Comparison of ENCODE assay signal across 18 cellular contexts in the genomic region with DNA sequence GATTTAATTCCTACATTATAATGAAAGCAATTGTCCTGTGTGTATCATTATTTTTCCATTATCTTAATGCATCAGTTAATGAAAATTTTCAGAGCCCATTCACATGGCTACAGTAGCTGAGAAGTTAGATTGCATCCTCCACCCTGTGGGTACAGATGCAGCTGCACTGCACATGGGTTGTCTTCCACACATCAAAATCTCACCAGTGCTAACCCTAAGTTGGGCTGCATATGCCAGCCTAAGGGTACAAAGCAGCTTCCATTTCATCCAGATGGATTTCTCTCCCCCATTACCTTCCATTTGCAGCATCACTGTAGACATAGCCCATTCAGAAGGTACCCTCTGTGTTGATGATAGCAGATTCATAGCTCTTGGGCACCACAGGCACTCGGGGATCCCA.
DNase-seq lines count a peak whose midpoint lies in the region; ATAC-seq and TF ChIP-seq lines count a peak whose summit lies in the region.
"Had no signal": no experiment of that assay in that cellular context is flagged by ENCODE, and none has a peak within 500 bp of the region (broad histone marks: within the 10 kb centered on the region; RNA-seq: fewer than 3 reads in every experiment).

No MANE protein-coding gene starts in this region.

- H4K8ac ChIP-seq in trophoblast cell (ENCODE audit: low read depth, low read length) = no peak overlapping the region

- no peak for TF ChIP-seq CTCF in SK-N-SH (IDR thresholded peaks at IDR 0.05)
- no peak for TF ChIP-seq CTCF in esophagus muscularis mucosa (IDR thresholded peaks at IDR 0.05)

- peak; percentile 16; the same call in 1 of the 2 replicates for TF ChIP-seq RAD21 in SK-N-SH (IDR thresholded peaks at IDR 0.05; ENCODE audit: low read length)

- no peaks in the 10 kb centered on the region for H3F3A ChIP-seq in SK-N-SH (replicated peaks; ENCODE audit: insufficient read depth)

- H3K9ac ChIP-seq in SK-N-SH (no peak overlapping the region), trophoblast cell (ENCODE audit: low read length) (no peak overlapping the region)
- H3K9ac ChIP-seq: BLaER1 treated with 17β-estradiol and CSF1 and Interleukin-3, amounts not matched to agents 10 nM and 100 nM had no signal

- no peak overlapping the region for H2BK120ac ChIP-seq in trophoblast cell (ENCODE audit: insufficient read depth, low read length, poor library complexity)

- CTCF ChIA-PET in SK-N-SH (lab: Yijun Ruan, JAX) = interaction anchor here (0.6 to 2.0 kb wide), 2 partner anchors 41 to 214 kb away, joined by 4 to 8 read pairs; no protein-coding TSS in a partner anchor

- intact Hi-C loops in esophagus muscularis mucosa (cut with DNase I) = no loop called here

- TF ChIP-seq POLR2A in esophagus muscularis mucosa (IDR thresholded peaks at IDR 0.05; ENCODE audit: low read depth) = no peak

- peak overlapping the region in 1 of 2 experiments; percentile 34; a peak in 1 of 4 replicates for H3K27ac ChIP-seq in SK-N-SH (ENCODE audit: low read depth in 2 of 2, low read length in 1 of 2)
- no peak overlapping the region for H3K27ac ChIP-seq in esophagus muscularis mucosa (replicated peaks in 1 of 4)
- H3K27ac ChIP-seq in trophoblast cell (ENCODE audit: low read depth, low read length) = no peak overlapping the region
- H3K27ac ChIP-seq: 22Rv1; A549; BLaER1 treated with 17β-estradiol and CSF1 and Interleukin-3, amounts not matched to agents 10 nM and 100 nM; C4-2B had no signal

- no peak overlapping the region for H2BK5ac ChIP-seq in trophoblast cell (ENCODE audit: low read depth, low read length, poor library complexity)

- H3K4me2 ChIP-seq in SK-N-SH (no peak overlapping the region), trophoblast cell (ENCODE audit: low read length) (no peak overlapping the region)
- H3K4me2 ChIP-seq: A549 had no signal

- no peak overlapping the region for H2BK12ac ChIP-seq in trophoblast cell (ENCODE audit: low read length)

- DNase-seq in SK-N-SH (peak; percentile 54), esophagus muscularis mucosa (ENCODE audit: extremely low spot score) (peak; percentile 70), trophoblast cell (no peak), HAP-1 (ENCODE audit: low spot score in 2 of 2) (no peak), GM19238 (ENCODE audit: insufficient read length, low spot score) (no peak)
- DNase-seq: AML-193; Caco-2; Calu3; CD4-positive, alpha-beta T cell; CD8-positive, alpha-beta T cell; DMS79 treated with DMSO at 0.1 percent for 48 hours; GF-D8 had no signal

- WGBS in SK-N-SH (ENCODE audit: low lambda C conversion rate) = 36% methylated on average over 1 of the region's 1 CpG
- WGBS in esophagus muscularis mucosa = 67% methylated on average over 1 of the region's 1 CpG
- WGBS in trophoblast cell (ENCODE audit: extremely low coverage, insufficient coverage, insufficient read length) = no CpG with 5 or more reads among the region's 1 CpG

- no peak overlapping the region for H3K14ac ChIP-seq in trophoblast cell (ENCODE audit: low read length)

- H2AK5ac ChIP-seq in trophoblast cell (ENCODE audit: low read length) = no peak overlapping the region

- no peaks in the 10 kb centered on the region for H4K20me1 ChIP-seq in SK-N-SH (ENCODE audit: insufficient read depth)
- H4K20me1 ChIP-seq: BLaER1 treated with 17β-estradiol and CSF1 and Interleukin-3, amounts not matched to agents 10 nM and 100 nM had no signal

- H3K9me3 ChIP-seq in SK-N-SH (no peaks in the 10 kb centered on the region), esophagus muscularis mucosa (no peaks in the 10 kb centered on the region), trophoblast cell (ENCODE audit: insufficient read depth, low read depth, low read length) (peaks cover 2% of the 10 kb centered on the region), HAP-1 (no peaks in the 10 kb centered on the region)
- H3K9me3 ChIP-seq: A549; BLaER1 treated with 17β-estradiol and CSF1 and Interleukin-3, amounts not matched to agents 10 nM and 100 nM; Caco-2 had no signal

- no peaks in the 10 kb centered on the region for H3K79me2 ChIP-seq in SK-N-SH (ENCODE audit: insufficient read depth)
- H3K79me2 ChIP-seq in trophoblast cell (ENCODE audit: control insufficient read depth, insufficient read depth, low read length, poor library complexity) = no peaks in the 10 kb centered on the region

- H3K4ac ChIP-seq in trophoblast cell (ENCODE audit: low read depth, low read length) = no peak overlapping the region

- H3K79me1 ChIP-seq in trophoblast cell (ENCODE audit: low read length) = no peaks in the 10 kb centered on the region

- TF ChIP-seq EP300 in SK-N-SH (IDR thresholded peaks at IDR 0.05; ENCODE audit: borderline replicate concordance in 1 of 2, low read depth in 1 of 2, low read length in 1 of 2) = no peak; a peak in 2 of 4 replicates
- TF ChIP-seq EP300 in esophagus muscularis mucosa (IDR thresholded peaks at IDR 0.05) = no peak

- H3K23ac ChIP-seq in trophoblast cell (ENCODE audit: low read length) = peak overlapping the region; percentile 10

- H2AFZ ChIP-seq in SK-N-SH (ENCODE audit: low read depth) (no peak overlapping the region), trophoblast cell (ENCODE audit: insufficient read depth, low read length, poor library complexity) (no peak overlapping the region)

- no peaks in the 10 kb centered on the region for H3K27me3 ChIP-seq in SK-N-SH (ENCODE audit: insufficient read depth)
- H3K27me3 ChIP-seq in esophagus muscularis mucosa = no peaks in the 10 kb centered on the region
- no peaks in the 10 kb centered on the region for H3K27me3 ChIP-seq in trophoblast cell (ENCODE audit: insufficient read depth, low read length)
- peaks cover 10% of the 10 kb centered on the region; the same call in 1 of the 2 replicates for H3K27me3 ChIP-seq in HAP-1 (ENCODE audit: low read depth)
- H3K27me3 ChIP-seq: BLaER1 treated with 17β-estradiol and CSF1 and Interleukin-3, amounts not matched to agents 10 nM and 100 nM had no signal

- H3K18ac ChIP-seq in trophoblast cell (ENCODE audit: low read length) = no peak overlapping the region

- no peak overlapping the region for H4K91ac ChIP-seq in trophoblast cell (ENCODE audit: low read depth, low read length)

- H3K4me1 ChIP-seq in SK-N-SH (ENCODE audit: control insufficient read depth in 1 of 2, insufficient read depth in 2 of 2, low read depth in 1 of 2, low read length in 1 of 2) (peaks cover 0 to 7% of the 10 kb centered on the region in 2 experiments; a peak in 2 of 4 replicates), esophagus muscularis mucosa (no peaks in the 10 kb centered on the region), trophoblast cell (ENCODE audit: control insufficient read depth in 1 of 2, insufficient read depth in 2 of 2, low read length in 2 of 2) (no peaks in the 10 kb centered on the region), HAP-1 (no peaks in the 10 kb centered on the region)
- H3K4me1 ChIP-seq: A549, Caco-2 had no signal

- H3K4me3 ChIP-seq in SK-N-SH (ENCODE audit: low read depth in 2 of 2, low read length in 1 of 2) (no peak overlapping the region), esophagus muscularis mucosa (no peak overlapping the region), trophoblast cell (ENCODE audit: low read depth, low read length) (no peak overlapping the region), HAP-1 (no peak overlapping the region)
- H3K4me3 ChIP-seq: A549; BLaER1 treated with 17β-estradiol and CSF1 and Interleukin-3, amounts not matched to agents 10 nM and 100 nM had no signal

- POLR2A ChIA-PET in SK-N-SH (lab: Yijun Ruan, JAX) = no interaction called here

- in situ Hi-C loops in HAP-1 (cut with MboI; ENCODE audit: low sequenced_read_pairs) = no loop called here

- H3K9me2 ChIP-seq in SK-N-SH = no peaks in the 10 kb centered on the region

- H4K12ac ChIP-seq in trophoblast cell (ENCODE audit: low read depth, low read length) = no peak overlapping the region

- H3K36me3 ChIP-seq in SK-N-SH (replicated peaks in 1 of 2; ENCODE audit: control insufficient read depth in 1 of 2, insufficient read depth in 2 of 2, low read length in 1 of 2) (no peaks in the 10 kb centered on the region), esophagus muscularis mucosa (no peaks in the 10 kb centered on the region), trophoblast cell (ENCODE audit: control insufficient read depth in 1 of 2, insufficient read depth in 2 of 2, low read length in 2 of 2) (no peaks in the 10 kb centered on the region), HAP-1 (replicated peaks) (no peaks in the 10 kb centered on the region)
- H3K36me3 ChIP-seq: BLaER1 treated with 17β-estradiol and CSF1 and Interleukin-3, amounts not matched to agents 10 nM and 100 nM had no signal

- ATAC-seq in SK-N-SH treated with all-trans-retinoic acid at 6 μM for 48 hours = no peak
- no peak for ATAC-seq in HG02623 (IDR thresholded peaks at IDR 0.05; ENCODE audit: unreplicated experiment)
- ATAC-seq: A549; CD8-positive, alpha-beta T cell had no signal

TF ChIP-seq in SK-N-SH, 30 proteins besides CTCF, POLR2A, EP300 and RAD21 (continues in another document):
- TF ChIP-seq PBX3 (IDR thresholded peaks at IDR 0.05) = no peak
- TF ChIP-seq GATA2 (CRISPR knock-in tag; IDR thresholded peaks at IDR 0.05) = peak; percentile 49
- TF ChIP-seq EZH2phosphoT487 (IDR thresholded peaks at IDR 0.05; ENCODE audit: borderline replicate concordance, low read depth) = no peak
- peak; percentile 79 for TF ChIP-seq RCOR1 (IDR thresholded peaks at IDR 0.05; ENCODE audit: low read length)

TF ChIP-seq in SK-N-SH treated with all-trans-retinoic acid at 6 μM for 48 hours, 23 proteins besides CTCF, POLR2A, EP300 and RAD21 (continues in another document):
- TF ChIP-seq POU6F1 (CRISPR knock-in tag; IDR thresholded peaks at IDR 0.05; ENCODE audit: borderline replicate concordance, low read depth) (no peak), TOX (CRISPR knock-in tag; IDR thresholded peaks at IDR 0.05; ENCODE audit: borderline replicate concordance) (no peak), ZFP3 (CRISPR knock-in tag; IDR thresholded peaks at IDR 0.05) (no peak), ISL1 (CRISPR knock-in tag; IDR thresholded peaks at IDR 0.05) (no peak)

Comparison
In these comparisons a context has a peak if more than half of its experiments do, and no peak if none do; other contexts are left out.
1. DNase-seq: peak in SK-N-SH (single experiment) and esophagus muscularis mucosa (single experiment); none in trophoblast cell (0 of 2), HAP-1 (0 of 2) and GM19238 (single experiment).